In genomic region chr2:71637168-71637567, GRCh38 we compare ENCODE assay signal across 1 cellular context.
TF ChIP-seq lines count a peak whose summit lies in the region.

No MANE protein-coding gene starts in this region.

TF ChIP-seq in HepG2, 621 proteins besides CTCF, POLR2A, EP300 and RAD21 (continued from another document):
- TF ChIP-seq ZHX1 (CRISPR knock-in tag; IDR thresholded peaks at IDR 0.05; ENCODE audit: low read depth) (no peak), SP2 (CRISPR knock-in tag; IDR thresholded peaks at IDR 0.05) (no peak), FOXJ3 (CRISPR knock-in tag; IDR thresholded peaks at IDR 0.05; ENCODE audit: borderline replicate concordance) (no peak), KMT2A (CRISPR knock-in tag; IDR thresholded peaks at IDR 0.05) (no peak)
TF ChIP-seq in HepG2: peak in this region for 0.
